40 cellular contexts compared by ENCODE assay signal in genomic region chr3:139659511-139659910, GRCh38.
"Had no signal": no experiment of that assay in that cellular context is flagged by ENCODE, and none has a peak within 500 bp of the region (broad histone marks: within the 10 kb centered on the region; RNA-seq: fewer than 3 reads in every experiment).

No MANE protein-coding gene starts in this region.

- H3K4me3 ChIP-seq: adrenal gland, ascending aorta, body of pancreas, breast epithelium, cardiac muscle cell had no signal

- H3K9me3 ChIP-seq: adrenal gland, ascending aorta, body of pancreas, breast epithelium had no signal

- H3K27ac Mint-ChIP-seq: activated naive CD4-positive, alpha-beta T cell treated with anti-CD3 and anti-CD28 coated beads for 36 hours; activated naive CD4-positive, alpha-beta T cell treated with anti-CD3 and anti-CD28 coated beads, Interleukin-2, amount 10 ng/mL, durations not matched to agents 7 days and 5 days; activated naive CD4-positive, alpha-beta T cell treated with anti-CD3 and anti-CD28 coated beads, Interleukin-2, amount 50 U/mL, for 24 hours; activated naive CD4-positive, alpha-beta T cell treated with anti-CD3 and anti-CD28 coated beads, Interleukin-2, amount 50 U/mL, for 72 hours; activated naive CD8-positive, alpha-beta T cell; activated naive CD8-positive, alpha-beta T cell treated with anti-CD3 and anti-CD28 coated beads for 36 hours; activated naive CD8-positive, alpha-beta T cell treated with anti-CD3 and anti-CD28 coated beads, Interleukin-2, amount 10 ng/mL, durations not matched to agents 7 days and 5 days; activated naive CD8-positive, alpha-beta T cell treated with anti-CD3 and anti-CD28 coated beads, Interleukin-2, amount 50 U/mL, for 24 hours; activated T-cell treated with anti-CD3 and anti-CD28 coated beads, Interleukin-2, amount 50 U/mL, for 24 hours; activated T-cell treated with anti-CD3 and anti-CD28 coated beads, Interleukin-2, amount 50 U/mL, for 72 hours; activated T-helper 1 cell treated with anti-CD3 and anti-CD28 coated beads, Interleukin-12 subunit alpha, Interleukin-12 subunit beta, Interleukin-2, Interleukin-4 antibody, amounts not matched to agents 30 ng/mL and 10 ng/mL and 1 ng/mL, durations not matched to agents 14 hours and 24 hours and 36 hours; activated T-helper 17 cell treated with anti-CD3 and anti-CD28 coated beads, Interleukin-2, amount 50 U/mL, for 72 hours; activated T-helper 2 cell treated with anti-CD3 and anti-CD28 coated beads, Interferon-gamma antibody, Interleukin-2, Interleukin-4, amounts not matched to agents 10 μg/mL and 5 μg/mL and 100 μg/mL, durations not matched to agents 14 hours and 24 hours and 36 hours; brain had no signal

- H3K27me3 Mint-ChIP-seq: activated naive CD4-positive, alpha-beta T cell treated with anti-CD3 and anti-CD28 coated beads, Interleukin-2, amount 10 ng/mL, durations not matched to agents 7 days and 5 days; activated naive CD4-positive, alpha-beta T cell treated with anti-CD3 and anti-CD28 coated beads, Interleukin-2, amount 50 U/mL, for 24 hours; activated naive CD8-positive, alpha-beta T cell; activated naive CD8-positive, alpha-beta T cell treated with anti-CD3 and anti-CD28 coated beads for 36 hours; activated naive CD8-positive, alpha-beta T cell treated with anti-CD3 and anti-CD28 coated beads, Interleukin-2, amount 10 ng/mL, durations not matched to agents 7 days and 5 days; activated naive CD8-positive, alpha-beta T cell treated with anti-CD3 and anti-CD28 coated beads, Interleukin-2, amount 50 U/mL, for 24 hours; activated T-cell treated with anti-CD3 and anti-CD28 coated beads, Interleukin-2, amount 50 U/mL, for 24 hours; activated T-helper 17 cell treated with anti-CD3 and anti-CD28 coated beads, Interleukin-2, amount 50 U/mL, for 72 hours; central memory CD8-positive, alpha-beta T cell had no signal

- H3K36me3 ChIP-seq: adrenal gland, brain microvascular endothelial cell, breast epithelium, cardiac muscle cell had no signal

- H3K36me3 Mint-ChIP-seq: activated naive CD4-positive, alpha-beta T cell treated with anti-CD3 and anti-CD28 coated beads, Interleukin-2, amount 10 ng/mL, durations not matched to agents 7 days and 5 days; activated naive CD4-positive, alpha-beta T cell treated with anti-CD3 and anti-CD28 coated beads, Interleukin-2, amount 50 U/mL, for 72 hours; activated naive CD8-positive, alpha-beta T cell treated with anti-CD3 and anti-CD28 coated beads, Interleukin-2, amount 10 ng/mL, durations not matched to agents 7 days and 5 days had no signal

- FAIRE-seq: astrocyte, bronchial epithelial cell had no signal

- H3K27me3 ChIP-seq: adrenal gland, ascending aorta, body of pancreas, brain microvascular endothelial cell, breast epithelium, cardiac muscle cell had no signal

- DNase-seq: activated effector memory CD4-positive, alpha-beta T cell treated with anti-CD3 and anti-CD28 coated beads, Interleukin-2, amount 50 U/mL, for 16 hours; activated effector memory CD4-positive, alpha-beta T cell treated with Interleukin-2 at 50 U/mL for 16 hours; activated gamma-delta T cell; activated gamma-delta T cell treated with Interleukin-2 at 50 U/mL for 16 hours; activated naive CD4-positive, alpha-beta T cell; activated naive CD4-positive, alpha-beta T cell treated with anti-CD3 and anti-CD28 coated beads for 36 hours; activated naive CD4-positive, alpha-beta T cell treated with anti-CD3 and anti-CD28 coated beads, Interleukin-2, amount 10 ng/mL, durations not matched to agents 7 days and 5 days; activated naive CD4-positive, alpha-beta T cell treated with anti-CD3 and anti-CD28 coated beads, Interleukin-2, amount 50 U/mL, for 16 hours; activated naive CD4-positive, alpha-beta T cell treated with Interleukin-2 at 50 U/mL for 16 hours; activated naive CD8-positive, alpha-beta T cell treated with anti-CD3 and anti-CD28 coated beads for 36 hours; activated naive CD8-positive, alpha-beta T cell treated with anti-CD3 and anti-CD28 coated beads, Interleukin-2, amount 10 ng/mL, durations not matched to agents 7 days and 5 days; activated naive CD8-positive, alpha-beta T cell treated with anti-CD3 and anti-CD28 coated beads, Interleukin-2, amount 50 U/mL, for 24 hours; activated T-cell treated with anti-CD3 and anti-CD28 coated beads, Interleukin-2, amount 50 U/mL, for 1 hour; activated T-cell treated with anti-CD3 and anti-CD28 coated beads, Interleukin-2, amount 50 U/mL, for 24 hours; activated T-cell treated with anti-CD3 and anti-CD28 coated beads, Interleukin-2, amount 50 U/mL, for 4 hours; activated T-cell treated with anti-CD3 and anti-CD28 coated beads, Interleukin-2, amount 50 U/mL, for 48 hours; activated T-cell treated with anti-CD3 and anti-CD28 coated beads, Interleukin-2, amount 50 U/mL, for 72 hours; adrenal gland; amniotic stem cell; amygdala; anterior cingulate cortex; aorta; body of pancreas; brain microvascular endothelial cell; caudate nucleus; central memory CD4-positive, alpha-beta T cell; cerebellar nuclear complex had no signal

- H3K9me3 Mint-ChIP-seq: activated naive CD4-positive, alpha-beta T cell treated with anti-CD3 and anti-CD28 coated beads for 36 hours; activated naive CD4-positive, alpha-beta T cell treated with anti-CD3 and anti-CD28 coated beads, Interleukin-2, amount 10 ng/mL, durations not matched to agents 7 days and 5 days; activated naive CD4-positive, alpha-beta T cell treated with anti-CD3 and anti-CD28 coated beads, Interleukin-2, amount 50 U/mL, for 24 hours; activated naive CD4-positive, alpha-beta T cell treated with anti-CD3 and anti-CD28 coated beads, Interleukin-2, amount 50 U/mL, for 72 hours; activated naive CD8-positive, alpha-beta T cell treated with anti-CD3 and anti-CD28 coated beads for 36 hours; activated naive CD8-positive, alpha-beta T cell treated with anti-CD3 and anti-CD28 coated beads, Interleukin-2, amount 10 ng/mL, durations not matched to agents 7 days and 5 days; activated naive CD8-positive, alpha-beta T cell treated with anti-CD3 and anti-CD28 coated beads, Interleukin-2, amount 50 U/mL, for 24 hours; activated T-cell treated with anti-CD3 and anti-CD28 coated beads, Interleukin-2, amount 50 U/mL, for 24 hours; activated T-cell treated with anti-CD3 and anti-CD28 coated beads, Interleukin-2, amount 50 U/mL, for 4 hours; activated T-cell treated with anti-CD3 and anti-CD28 coated beads, Interleukin-2, amount 50 U/mL, for 72 hours; activated T-helper 1 cell treated with anti-CD3 and anti-CD28 coated beads, Interleukin-12 subunit alpha, Interleukin-12 subunit beta, Interleukin-2, Interleukin-4 antibody, amounts not matched to agents 30 ng/mL and 10 ng/mL and 1 ng/mL, durations not matched to agents 14 hours and 24 hours and 36 hours; activated T-helper 17 cell treated with anti-CD3 and anti-CD28 coated beads, Interleukin-2, amount 50 U/mL, for 72 hours; activated T-helper 2 cell treated with anti-CD3 and anti-CD28 coated beads, Interferon-gamma antibody, Interleukin-2, Interleukin-4, amounts not matched to agents 10 μg/mL and 5 μg/mL and 100 μg/mL, durations not matched to agents 14 hours and 24 hours and 36 hours; brain; central memory CD8-positive, alpha-beta T cell had no signal

- H3K27ac ChIP-seq: adrenal gland, ascending aorta, body of pancreas, brain microvascular endothelial cell, breast epithelium, cardiac muscle cell had no signal

- H3K4me1 ChIP-seq: adrenal gland, ascending aorta, body of pancreas had no signal

- H3K4me3 Mint-ChIP-seq: activated naive CD4-positive, alpha-beta T cell treated with anti-CD3 and anti-CD28 coated beads for 36 hours; activated naive CD4-positive, alpha-beta T cell treated with anti-CD3 and anti-CD28 coated beads, Interleukin-2, amount 10 ng/mL, durations not matched to agents 7 days and 5 days; activated naive CD4-positive, alpha-beta T cell treated with anti-CD3 and anti-CD28 coated beads, Interleukin-2, amount 50 U/mL, for 24 hours; activated naive CD8-positive, alpha-beta T cell; activated naive CD8-positive, alpha-beta T cell treated with anti-CD3 and anti-CD28 coated beads for 36 hours; activated naive CD8-positive, alpha-beta T cell treated with anti-CD3 and anti-CD28 coated beads, Interleukin-2, amount 10 ng/mL, durations not matched to agents 7 days and 5 days; activated naive CD8-positive, alpha-beta T cell treated with anti-CD3 and anti-CD28 coated beads, Interleukin-2, amount 50 U/mL, for 24 hours; activated T-cell treated with anti-CD3 and anti-CD28 coated beads, Interleukin-2, amount 50 U/mL, for 24 hours; activated T-cell treated with anti-CD3 and anti-CD28 coated beads, Interleukin-2, amount 50 U/mL, for 4 hours; activated T-cell treated with anti-CD3 and anti-CD28 coated beads, Interleukin-2, amount 50 U/mL, for 72 hours; activated T-helper 1 cell treated with anti-CD3 and anti-CD28 coated beads, Interleukin-12 subunit alpha, Interleukin-12 subunit beta, Interleukin-2, Interleukin-4 antibody, amounts not matched to agents 30 ng/mL and 10 ng/mL and 1 ng/mL, durations not matched to agents 14 hours and 24 hours and 36 hours; activated T-helper 17 cell treated with anti-CD3 and anti-CD28 coated beads, Interleukin-2, amount 50 U/mL, for 72 hours; brain; central memory CD8-positive, alpha-beta T cell had no signal

- ATAC-seq: activated naive CD4-positive, alpha-beta T cell treated with anti-CD3 and anti-CD28 coated beads, Interleukin-2, amount 50 U/mL, for 72 hours; activated naive CD8-positive, alpha-beta T cell treated with anti-CD3 and anti-CD28 coated beads, Interleukin-2, amount 50 U/mL, for 24 hours; activated T-cell treated with anti-CD3 and anti-CD28 coated beads, Interleukin-2, amount 50 U/mL, for 4 hours; activated T-cell treated with anti-CD3 and anti-CD28 coated beads, Interleukin-2, amount 50 U/mL, for 72 hours; activated T-helper 17 cell treated with anti-CD3 and anti-CD28 coated beads, Interleukin-2, amount 50 U/mL, for 72 hours; body of pancreas had no signal

- H3K4me1 Mint-ChIP-seq: activated naive CD4-positive, alpha-beta T cell treated with anti-CD3 and anti-CD28 coated beads, Interleukin-2, amount 10 ng/mL, durations not matched to agents 7 days and 5 days; activated naive CD4-positive, alpha-beta T cell treated with anti-CD3 and anti-CD28 coated beads, Interleukin-2, amount 50 U/mL, for 24 hours; activated naive CD8-positive, alpha-beta T cell treated with anti-CD3 and anti-CD28 coated beads for 36 hours; activated naive CD8-positive, alpha-beta T cell treated with anti-CD3 and anti-CD28 coated beads, Interleukin-2, amount 10 ng/mL, durations not matched to agents 7 days and 5 days; activated naive CD8-positive, alpha-beta T cell treated with anti-CD3 and anti-CD28 coated beads, Interleukin-2, amount 50 U/mL, for 24 hours; activated T-helper 17 cell treated with anti-CD3 and anti-CD28 coated beads, Interleukin-2, amount 50 U/mL, for 72 hours; central memory CD8-positive, alpha-beta T cell had no signal
